Comparison of ENCODE assay signal across 1 cellular context in the genomic region with DNA sequence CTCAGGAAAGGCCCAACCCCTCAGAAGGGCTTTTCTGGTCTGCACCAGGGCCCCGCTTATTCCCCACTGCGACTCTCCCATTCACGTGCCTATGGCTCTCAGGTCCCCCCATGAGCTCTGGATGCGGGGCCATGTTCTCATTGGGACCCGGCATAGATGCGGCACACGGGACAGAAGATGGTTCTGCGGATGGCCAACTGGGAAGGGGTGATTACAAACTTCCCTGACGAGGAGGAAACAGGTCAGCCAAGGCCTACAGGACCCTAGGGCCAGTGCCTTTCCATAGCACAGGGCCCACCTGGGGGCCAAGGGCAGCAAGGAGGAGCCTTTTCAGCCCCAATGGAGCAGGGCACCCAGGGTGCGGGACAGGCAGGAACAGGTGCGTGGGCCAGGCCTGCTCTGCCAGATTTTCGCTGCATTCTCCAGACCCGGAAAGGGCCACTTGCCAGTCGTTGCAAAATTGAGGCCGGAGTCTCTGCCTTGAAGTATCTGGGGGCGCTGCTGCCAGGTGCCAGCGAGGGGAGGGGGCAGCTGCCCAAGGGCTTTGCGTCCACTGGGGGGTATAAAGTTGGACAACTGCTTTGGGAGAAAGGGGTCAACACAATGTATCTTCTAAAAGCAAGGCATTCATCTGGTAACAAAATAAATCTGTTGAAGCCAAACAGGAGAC.
TF ChIP-seq lines count a peak whose summit lies in the region.

No MANE protein-coding gene starts in this region.

TF ChIP-seq in HepG2, 621 proteins besides CTCF, POLR2A, EP300 and RAD21 (continued from another document and continues in another):
- TF ChIP-seq TMF1 (CRISPR knock-in tag; IDR thresholded peaks at IDR 0.05; ENCODE audit: low read depth) (no peak), STAT5B (CRISPR knock-in tag; IDR thresholded peaks at IDR 0.05) (no peak), ZNF260 (CRISPR knock-in tag; IDR thresholded peaks at IDR 0.05; ENCODE audit: borderline replicate concordance, low read depth) (no peak), ZNF691 (CRISPR knock-in tag; IDR thresholded peaks at IDR 0.05; ENCODE audit: borderline replicate concordance, low read depth) (no peak), RFX1 (IDR thresholded peaks at IDR 0.05) (no peak), ZNF552 (CRISPR knock-in tag; IDR thresholded peaks at IDR 0.05; ENCODE audit: borderline replicate concordance) (peak; percentile 50; the same call in 1 of the 2 replicates), SP5 (CRISPR knock-in tag; IDR thresholded peaks at IDR 0.05; ENCODE audit: borderline replicate concordance, low read depth) (no peak), IRX3 (CRISPR knock-in tag; IDR thresholded peaks at IDR 0.05; ENCODE audit: borderline replicate concordance, low read depth) (no peak), ZFP82 (CRISPR knock-in tag; IDR thresholded peaks at IDR 0.05; ENCODE audit: borderline replicate concordance) (no peak), EED (CRISPR knock-in tag; IDR thresholded peaks at IDR 0.05) (peak; percentile 57; the same call in 1 of the 2 replicates), SOX6 (IDR thresholded peaks at IDR 0.05) (no peak), SOX6 (CRISPR knock-in tag; IDR thresholded peaks at IDR 0.05) (no peak), DR1 (CRISPR knock-in tag; IDR thresholded peaks at IDR 0.05) (no peak), ZNF331 (CRISPR knock-in tag; IDR thresholded peaks at IDR 0.05) (no peak), PCBP1 (IDR thresholded peaks at IDR 0.05; ENCODE audit: borderline replicate concordance, low read depth, low read length) (no peak; the same call in 1 of the 2 replicates), RBAK (CRISPR knock-in tag; IDR thresholded peaks at IDR 0.05) (no peak), CENPX (CRISPR knock-in tag; IDR thresholded peaks at IDR 0.05) (no peak), MEIS1 (CRISPR knock-in tag; IDR thresholded peaks at IDR 0.05; ENCODE audit: borderline replicate concordance) (no peak), MED8 (CRISPR knock-in tag; IDR thresholded peaks at IDR 0.05; ENCODE audit: insufficient replicate concordance) (no peak), ZNF660 (CRISPR knock-in tag; IDR thresholded peaks at IDR 0.05; ENCODE audit: borderline replicate concordance, low read depth) (no peak), ARID4A (CRISPR knock-in tag; IDR thresholded peaks at IDR 0.05; ENCODE audit: borderline replicate concordance) (no peak), DBP (CRISPR knock-in tag; IDR thresholded peaks at IDR 0.05; ENCODE audit: not compliant biosample characterization) (no peak), JUN (CRISPR knock-in tag; IDR thresholded peaks at IDR 0.05) (no peak), ZNF772 (CRISPR knock-in tag; IDR thresholded peaks at IDR 0.05) (peak; percentile 52; the same call in 1 of the 2 replicates), ZNF253 (CRISPR knock-in tag; IDR thresholded peaks at IDR 0.05; ENCODE audit: borderline replicate concordance) (no peak; the same call in 1 of the 2 replicates), HES4 (CRISPR knock-in tag; IDR thresholded peaks at IDR 0.05; ENCODE audit: borderline replicate concordance) (no peak), ZNF251 (CRISPR knock-in tag; IDR thresholded peaks at IDR 0.05) (0 out of 2 replicates have a peak, but pooled peaks have one; percentile 15), ZMYM4 (CRISPR knock-in tag; IDR thresholded peaks at IDR 0.05) (peak; percentile 18; the same call in 1 of the 2 replicates), ZNF577 (CRISPR knock-in tag; IDR thresholded peaks at IDR 0.05; ENCODE audit: borderline replicate concordance, low read depth) (no peak), ZNF431 (CRISPR knock-in tag; IDR thresholded peaks at IDR 0.05; ENCODE audit: borderline replicate concordance, low read depth) (no peak), BORCS8-MEF2B (CRISPR knock-in tag; IDR thresholded peaks at IDR 0.05) (0 out of 2 replicates have a peak, but pooled peaks have one; percentile 20), TAF15 (IDR thresholded peaks at IDR 0.05; ENCODE audit: low read depth, low read length, poor library complexity, severe bottlenecking) (peak; percentile 59), NFYC (CRISPR knock-in tag; IDR thresholded peaks at IDR 0.05) (no peak), ZNF614 (CRISPR knock-in tag; IDR thresholded peaks at IDR 0.05; ENCODE audit: borderline replicate concordance) (no peak), KLF12 (CRISPR knock-in tag; IDR thresholded peaks at IDR 0.05; ENCODE audit: borderline replicate concordance) (no peak), ZFP41 (CRISPR knock-in tag; IDR thresholded peaks at IDR 0.05; ENCODE audit: borderline replicate concordance) (no peak), HNF4G (IDR thresholded peaks at IDR 0.05; ENCODE audit: borderline replicate concordance, low read depth, low read length) (no peak), HNF4G (CRISPR knock-in tag; IDR thresholded peaks at IDR 0.05; ENCODE audit: borderline replicate concordance, low read depth) (no peak), ZNF430 (CRISPR knock-in tag; IDR thresholded peaks at IDR 0.05) (no peak), SOX13 (IDR thresholded peaks at IDR 0.05) (no peak), SOX13 (CRISPR knock-in tag; conservative IDR thresholded peaks at IDR 0.05 in 1 of 2, IDR thresholded peaks at IDR 0.05 in 1 of 2) (no peak), ISX (CRISPR knock-in tag; conservative IDR thresholded peaks at IDR 0.05) (no peak), NFKBIZ (CRISPR knock-in tag; IDR thresholded peaks at IDR 0.05) (no peak), ZC3H13 (CRISPR knock-in tag; IDR thresholded peaks at IDR 0.05) (no peak), MTA1 (CRISPR knock-in tag; IDR thresholded peaks at IDR 0.05; ENCODE audit: borderline replicate concordance) (no peak), ZNF234 (CRISPR knock-in tag; conservative IDR thresholded peaks at IDR 0.05) (0 out of 2 replicates have a peak, but pooled peaks have one; percentile 3)
- TF ChIP-seq, protein P1, sequence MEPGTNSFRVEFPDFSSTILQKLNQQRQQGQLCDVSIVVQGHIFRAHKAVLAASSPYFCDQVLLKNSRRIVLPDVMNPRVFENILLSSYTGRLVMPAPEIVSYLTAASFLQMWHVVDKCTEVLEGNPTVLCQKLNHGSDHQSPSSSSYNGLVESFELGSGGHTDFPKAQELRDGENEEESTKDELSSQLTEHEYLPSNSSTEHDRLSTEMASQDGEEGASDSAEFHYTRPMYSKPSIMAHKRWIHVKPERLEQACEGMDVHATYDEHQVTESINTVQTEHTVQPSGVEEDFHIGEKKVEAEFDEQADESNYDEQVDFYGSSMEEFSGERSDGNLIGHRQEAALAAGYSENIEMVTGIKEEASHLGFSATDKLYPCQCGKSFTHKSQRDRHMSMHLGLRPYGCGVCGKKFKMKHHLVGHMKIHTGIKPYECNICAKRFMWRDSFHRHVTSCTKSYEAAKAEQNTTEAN (CRISPR knock-in tag; conservative IDR thresholded peaks at IDR 0.05): no peak
- TF ChIP-seq, protein P2, sequence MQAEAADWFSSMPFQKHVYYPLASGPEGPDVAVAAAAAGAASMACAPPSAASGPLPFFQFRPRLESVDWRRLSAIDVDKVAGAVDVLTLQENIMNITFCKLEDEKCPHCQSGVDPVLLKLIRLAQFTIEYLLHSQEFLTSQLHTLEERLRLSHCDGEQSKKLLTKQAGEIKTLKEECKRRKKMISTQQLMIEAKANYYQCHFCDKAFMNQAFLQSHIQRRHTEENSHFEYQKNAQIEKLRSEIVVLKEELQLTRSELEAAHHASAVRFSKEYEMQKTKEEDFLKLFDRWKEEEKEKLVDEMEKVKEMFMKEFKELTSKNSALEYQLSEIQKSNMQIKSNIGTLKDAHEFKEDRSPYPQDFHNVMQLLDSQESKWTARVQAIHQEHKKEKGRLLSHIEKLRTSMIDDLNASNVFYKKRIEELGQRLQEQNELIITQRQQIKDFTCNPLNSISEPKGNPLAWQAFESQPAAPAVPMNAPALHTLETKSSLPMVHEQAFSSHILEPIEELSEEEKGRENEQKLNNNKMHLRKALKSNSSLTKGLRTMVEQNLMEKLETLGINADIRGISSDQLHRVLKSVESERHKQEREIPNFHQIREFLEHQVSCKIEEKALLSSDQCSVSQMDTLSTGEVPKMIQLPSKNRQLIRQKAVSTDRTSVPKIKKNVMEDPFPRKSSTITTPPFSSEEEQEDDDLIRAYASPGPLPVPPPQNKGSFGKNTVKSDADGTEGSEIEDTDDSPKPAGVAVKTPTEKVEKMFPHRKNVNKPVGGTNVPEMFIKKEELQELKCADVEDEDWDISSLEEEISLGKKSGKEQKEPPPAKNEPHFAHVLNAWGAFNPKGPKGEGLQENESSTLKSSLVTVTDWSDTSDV (CRISPR knock-in tag; IDR thresholded peaks at IDR 0.05): 0 out of 2 replicates have a peak, but pooled peaks have one; percentile 51
- TF ChIP-seq, protein P3, sequence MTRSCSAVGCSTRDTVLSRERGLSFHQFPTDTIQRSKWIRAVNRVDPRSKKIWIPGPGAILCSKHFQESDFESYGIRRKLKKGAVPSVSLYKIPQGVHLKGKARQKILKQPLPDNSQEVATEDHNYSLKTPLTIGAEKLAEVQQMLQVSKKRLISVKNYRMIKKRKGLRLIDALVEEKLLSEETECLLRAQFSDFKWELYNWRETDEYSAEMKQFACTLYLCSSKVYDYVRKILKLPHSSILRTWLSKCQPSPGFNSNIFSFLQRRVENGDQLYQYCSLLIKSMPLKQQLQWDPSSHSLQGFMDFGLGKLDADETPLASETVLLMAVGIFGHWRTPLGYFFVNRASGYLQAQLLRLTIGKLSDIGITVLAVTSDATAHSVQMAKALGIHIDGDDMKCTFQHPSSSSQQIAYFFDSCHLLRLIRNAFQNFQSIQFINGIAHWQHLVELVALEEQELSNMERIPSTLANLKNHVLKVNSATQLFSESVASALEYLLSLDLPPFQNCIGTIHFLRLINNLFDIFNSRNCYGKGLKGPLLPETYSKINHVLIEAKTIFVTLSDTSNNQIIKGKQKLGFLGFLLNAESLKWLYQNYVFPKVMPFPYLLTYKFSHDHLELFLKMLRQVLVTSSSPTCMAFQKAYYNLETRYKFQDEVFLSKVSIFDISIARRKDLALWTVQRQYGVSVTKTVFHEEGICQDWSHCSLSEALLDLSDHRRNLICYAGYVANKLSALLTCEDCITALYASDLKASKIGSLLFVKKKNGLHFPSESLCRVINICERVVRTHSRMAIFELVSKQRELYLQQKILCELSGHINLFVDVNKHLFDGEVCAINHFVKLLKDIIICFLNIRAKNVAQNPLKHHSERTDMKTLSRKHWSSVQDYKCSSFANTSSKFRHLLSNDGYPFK (CRISPR knock-in tag; IDR thresholded peaks at IDR 0.05; ENCODE audit: borderline replicate concordance): no peak
- TF ChIP-seq, protein P4, sequence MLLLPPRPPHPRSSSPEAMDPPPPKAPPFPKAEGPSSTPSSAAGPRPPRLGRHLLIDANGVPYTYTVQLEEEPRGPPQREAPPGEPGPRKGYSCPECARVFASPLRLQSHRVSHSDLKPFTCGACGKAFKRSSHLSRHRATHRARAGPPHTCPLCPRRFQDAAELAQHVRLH (CRISPR knock-in tag; IDR thresholded peaks at IDR 0.05; ENCODE audit: borderline replicate concordance, low read depth): no peak
- TF ChIP-seq, protein P5, sequence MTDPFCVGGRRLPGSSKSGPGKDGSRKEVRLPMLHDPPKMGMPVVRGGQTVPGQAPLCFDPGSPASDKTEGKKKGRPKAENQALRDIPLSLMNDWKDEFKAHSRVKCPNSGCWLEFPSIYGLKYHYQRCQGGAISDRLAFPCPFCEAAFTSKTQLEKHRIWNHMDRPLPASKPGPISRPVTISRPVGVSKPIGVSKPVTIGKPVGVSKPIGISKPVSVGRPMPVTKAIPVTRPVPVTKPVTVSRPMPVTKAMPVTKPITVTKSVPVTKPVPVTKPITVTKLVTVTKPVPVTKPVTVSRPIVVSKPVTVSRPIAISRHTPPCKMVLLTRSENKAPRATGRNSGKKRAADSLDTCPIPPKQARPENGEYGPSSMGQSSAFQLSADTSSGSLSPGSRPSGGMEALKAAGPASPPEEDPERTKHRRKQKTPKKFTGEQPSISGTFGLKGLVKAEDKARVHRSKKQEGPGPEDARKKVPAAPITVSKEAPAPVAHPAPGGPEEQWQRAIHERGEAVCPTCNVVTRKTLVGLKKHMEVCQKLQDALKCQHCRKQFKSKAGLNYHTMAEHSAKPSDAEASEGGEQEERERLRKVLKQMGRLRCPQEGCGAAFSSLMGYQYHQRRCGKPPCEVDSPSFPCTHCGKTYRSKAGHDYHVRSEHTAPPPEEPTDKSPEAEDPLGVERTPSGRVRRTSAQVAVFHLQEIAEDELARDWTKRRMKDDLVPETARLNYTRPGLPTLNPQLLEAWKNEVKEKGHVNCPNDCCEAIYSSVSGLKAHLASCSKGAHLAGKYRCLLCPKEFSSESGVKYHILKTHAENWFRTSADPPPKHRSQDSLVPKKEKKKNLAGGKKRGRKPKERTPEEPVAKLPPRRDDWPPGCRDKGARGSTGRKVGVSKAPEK (CRISPR knock-in tag; IDR thresholded peaks at IDR 0.05; ENCODE audit: borderline replicate concordance): no peak
